8 cellular contexts compared by ENCODE assay signal in genomic region chr10:125158528-125159485, GRCh38.
DNase-seq lines count a peak whose midpoint lies in the region; ATAC-seq and TF ChIP-seq lines count a peak whose summit lies in the region.

No MANE protein-coding gene starts in this region.

- peak overlapping the region; percentile 86 for H3K27ac ChIP-seq in layer of hippocampus (ENCODE audit: low read depth, low read length)

- peak overlapping the region; percentile 74 for H3K4me3 ChIP-seq in choroid plexus epithelial cell (ENCODE audit: low read depth, low read length)

- peaks cover 6% of the 10 kb centered on the region for H3K4me1 Mint-ChIP-seq in activated naive CD4-positive, alpha-beta T cell treated with anti-CD3 and anti-CD28 coated beads, Interleukin-2, amount 10 ng/mL, durations not matched to agents 7 days and 5 days
- peaks cover 6% of the 10 kb centered on the region for H3K4me1 Mint-ChIP-seq in stimulated activated memory B cell treated with anti-CD40 and anti-IgM and Interleukin-4, amounts not matched to agents 10 μg/mL and 1 μg/mL and 100 μg/mL, for 72 hours

- CTCF ChIA-PET in activated naive CD4-positive, alpha-beta T cell treated with anti-CD3 and anti-CD28 coated beads, Interleukin-2, amount 10 ng/mL, durations not matched to agents 7 days and 5 days (lab: Charles Lee): no interaction called here

- no peaks in the 10 kb centered on the region for H3K36me3 Mint-ChIP-seq in activated naive CD4-positive, alpha-beta T cell treated with anti-CD3 and anti-CD28 coated beads, Interleukin-2, amount 10 ng/mL, durations not matched to agents 7 days and 5 days
- no peaks in the 10 kb centered on the region for H3K36me3 Mint-ChIP-seq in stimulated activated memory B cell treated with anti-CD40 and anti-IgM and Interleukin-4, amounts not matched to agents 10 μg/mL and 1 μg/mL and 100 μg/mL, for 72 hours

- H3K4me3 Mint-ChIP-seq in activated naive CD4-positive, alpha-beta T cell treated with anti-CD3 and anti-CD28 coated beads, Interleukin-2, amount 10 ng/mL, durations not matched to agents 7 days and 5 days: peak overlapping the region; percentile 69
- H3K4me3 Mint-ChIP-seq in stimulated activated memory B cell treated with anti-CD40 and anti-IgM and Interleukin-4, amounts not matched to agents 10 μg/mL and 1 μg/mL and 100 μg/mL, for 72 hours: peak overlapping the region; percentile 54

- H3K27ac Mint-ChIP-seq in activated naive CD4-positive, alpha-beta T cell treated with anti-CD3 and anti-CD28 coated beads, Interleukin-2, amount 10 ng/mL, durations not matched to agents 7 days and 5 days: no peak overlapping the region
- no peak overlapping the region for H3K27ac Mint-ChIP-seq in stimulated activated memory B cell treated with anti-CD40 and anti-IgM and Interleukin-4, amounts not matched to agents 10 μg/mL and 1 μg/mL and 100 μg/mL, for 72 hours

- DNase-seq in activated naive CD4-positive, alpha-beta T cell treated with anti-CD3 and anti-CD28 coated beads, Interleukin-2, amount 10 ng/mL, durations not matched to agents 7 days and 5 days: no peak
- no peak for DNase-seq in activated naive CD4-positive, alpha-beta T cell treated with Interleukin-2 at 50 U/mL for 16 hours
- DNase-seq in OCI-M1 (lab: John Stamatoyannopoulos, UW) (peak; percentile 79), choroid plexus epithelial cell (ENCODE audit: low read depth) (peak; percentile 39)
- DNase-seq in activated CD4-positive, CD25-positive, alpha-beta regulatory T cell treated with anti-CD3 and anti-CD28 coated beads, Interleukin-2, amount 50 U/mL, for 72 hours: no peak

- H3K9me3 Mint-ChIP-seq in activated naive CD4-positive, alpha-beta T cell treated with anti-CD3 and anti-CD28 coated beads, Interleukin-2, amount 10 ng/mL, durations not matched to agents 7 days and 5 days: no peaks in the 10 kb centered on the region
- no peaks in the 10 kb centered on the region for H3K9me3 Mint-ChIP-seq in stimulated activated memory B cell treated with anti-CD40 and anti-IgM and Interleukin-4, amounts not matched to agents 10 μg/mL and 1 μg/mL and 100 μg/mL, for 72 hours

- H3K27me3 Mint-ChIP-seq in activated naive CD4-positive, alpha-beta T cell treated with anti-CD3 and anti-CD28 coated beads, Interleukin-2, amount 10 ng/mL, durations not matched to agents 7 days and 5 days: peaks cover 78% of the 10 kb centered on the region
- peaks cover 74% of the 10 kb centered on the region for H3K27me3 Mint-ChIP-seq in stimulated activated memory B cell treated with anti-CD40 and anti-IgM and Interleukin-4, amounts not matched to agents 10 μg/mL and 1 μg/mL and 100 μg/mL, for 72 hours

- no peaks in the 10 kb centered on the region for H3K27me3 ChIP-seq in layer of hippocampus (ENCODE audit: control insufficient read depth, insufficient read depth, low read length)

- ATAC-seq in stimulated activated memory B cell treated with anti-CD40 and anti-IgM and Interleukin-4, amounts not matched to agents 10 μg/mL and 1 μg/mL and 100 μg/mL, for 72 hours: peak; percentile 50
- no peak for ATAC-seq in GM19397 (IDR thresholded peaks at IDR 0.05; ENCODE audit: unreplicated experiment)

- TF ChIP-seq CTCF in choroid plexus epithelial cell (conservative IDR thresholded peaks at IDR 0.05; ENCODE audit: low read depth, low read length): no peak

Comparison
In these comparisons a context has a peak if more than half of its experiments do, and no peak if none do; other contexts are left out.
1. DNase-seq: peak in OCI-M1 (single experiment) and choroid plexus epithelial cell (single experiment); none in activated naive CD4-positive, alpha-beta T cell treated with anti-CD3 and anti-CD28 coated beads, Interleukin-2, amount 10 ng/mL, durations not matched to agents 7 days and 5 days (single experiment), activated naive CD4-positive, alpha-beta T cell treated with Interleukin-2 at 50 U/mL for 16 hours (single experiment) and activated CD4-positive, CD25-positive, alpha-beta regulatory T cell treated with anti-CD3 and anti-CD28 coated beads, Interleukin-2, amount 50 U/mL, for 72 hours (single experiment).